ENCODE assay signal across 10 cellular contexts in the genomic region with DNA sequence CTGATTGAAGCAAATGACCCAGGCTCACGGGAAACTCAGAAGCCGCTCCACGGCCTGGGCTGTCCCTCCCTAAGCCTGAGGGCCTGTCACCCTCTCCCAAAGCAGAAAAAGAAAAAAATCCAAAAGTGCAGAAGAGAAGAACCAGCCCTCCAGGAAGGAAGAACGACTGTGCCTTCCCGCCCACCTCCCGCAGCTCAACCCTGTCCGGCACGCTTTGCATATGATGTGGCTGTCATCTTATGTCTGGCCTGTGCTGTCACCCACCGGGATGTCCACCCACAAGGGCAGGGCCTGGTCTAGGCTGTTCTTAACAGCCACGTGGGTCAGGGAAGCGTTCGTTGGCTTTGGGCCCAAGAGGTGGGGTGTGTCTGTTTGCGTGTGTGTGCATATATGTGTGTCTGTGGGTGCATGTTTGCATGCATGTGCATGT. TPM values are rescaled to one million over a fixed set of nuclear protein-coding genes. Genes with fewer than 3 reads are reported as not detected.
DNase-seq lines count a peak whose midpoint lies in the region; ATAC-seq and TF ChIP-seq lines count a peak whose summit lies in the region.
"Had no signal": no experiment of that assay in that cellular context is flagged by ENCODE, and none has a peak within 500 bp of the region (broad histone marks: within the 10 kb centered on the region; RNA-seq: fewer than 3 reads in every experiment).

No MANE protein-coding gene starts in this region.

- no peaks in the 10 kb centered on the region for H3K27me3 Mint-ChIP-seq in central memory CD8-positive, alpha-beta T cell
- H3K27me3 Mint-ChIP-seq in naive thymus-derived CD4-positive, alpha-beta T cell = no peaks in the 10 kb centered on the region
- H3K27me3 Mint-ChIP-seq: CD4-positive, alpha-beta memory T cell had no signal

- no peak overlapping the region for H4K5ac ChIP-seq in mesendoderm (ENCODE audit: low read length)

- CTCF ChIA-PET in naive thymus-derived CD4-positive, alpha-beta T cell (lab: Charles Lee) = no interaction called here

- peaks cover 40% of the 10 kb centered on the region for H3K79me2 ChIP-seq in mesendoderm (ENCODE audit: control insufficient read depth, insufficient read depth, low read length)

- H3K4me1 Mint-ChIP-seq in central memory CD8-positive, alpha-beta T cell = peaks cover 61% of the 10 kb centered on the region
- peaks cover 31 to 51% (median 35%) of the 10 kb centered on the region in 7 donors for H3K4me1 Mint-ChIP-seq in naive thymus-derived CD4-positive, alpha-beta T cell

- ATAC-seq in left ventricle myocardium superior (no peak), HG02763 (IDR thresholded peaks at IDR 0.05; ENCODE audit: unreplicated experiment) (no peak), HG03135 (IDR thresholded peaks at IDR 0.05; ENCODE audit: unreplicated experiment) (no peak)
- no peak for ATAC-seq in central memory CD8-positive, alpha-beta T cell (replicated peaks; ENCODE audit: extremely low read depth, poor library complexity, severe bottlenecking)
- ATAC-seq in naive thymus-derived CD4-positive, alpha-beta T cell = no peak

- no peak overlapping the region for H2BK15ac ChIP-seq in mesendoderm (replicated peaks; ENCODE audit: low read depth)

- no peak overlapping the region for H3K4ac ChIP-seq in mesendoderm (ENCODE audit: low read depth, low read length)

- peaks cover 73% of the 10 kb centered on the region for H3K36me3 Mint-ChIP-seq in central memory CD8-positive, alpha-beta T cell (ENCODE audit: insufficient read depth)
- H3K36me3 Mint-ChIP-seq in naive thymus-derived CD4-positive, alpha-beta T cell = peaks cover 11 to 35% (median 21%) of the 10 kb centered on the region in 5 donors

- no peak overlapping the region for H4K8ac ChIP-seq in mesendoderm (ENCODE audit: low read depth, low read length)

- DNase-seq in right atrium auricular region (ENCODE audit: low spot score) (no peak), left ventricle myocardium superior (no peak), mesendoderm (no peak), foreskin melanocyte (no peak)
- DNase-seq in central memory CD8-positive, alpha-beta T cell (ENCODE audit: low spot score in 2 of 2) = no peak
- DNase-seq in naive thymus-derived CD4-positive, alpha-beta T cell = no peak
- DNase-seq: NCI-H510A treated with DMSO at 0.1 percent for 48 hours had no signal

- no peak overlapping the region for H3K18ac ChIP-seq in mesendoderm (ENCODE audit: low read length)

- H3K4me3 ChIP-seq in right atrium auricular region (no peak overlapping the region), mesendoderm (ENCODE audit: low read length) (no peak overlapping the region)
- H3K4me3 ChIP-seq in naive thymus-derived CD4-positive, alpha-beta T cell (ENCODE audit: low read length) = no peak overlapping the region

- H3K27me3 ChIP-seq in right atrium auricular region (no peaks in the 10 kb centered on the region), mesendoderm (ENCODE audit: insufficient read depth, low read length, poor library complexity) (no peaks in the 10 kb centered on the region)
- H3K27me3 ChIP-seq in naive thymus-derived CD4-positive, alpha-beta T cell (ENCODE audit: control insufficient read depth in 2 of 2, insufficient read depth in 2 of 2, low read length in 2 of 2) = no peaks in the 10 kb centered on the region

- H3K9ac ChIP-seq in mesendoderm (ENCODE audit: low read length) = no peak overlapping the region

- peaks cover 22% of the 10 kb centered on the region for H3K79me1 ChIP-seq in mesendoderm (ENCODE audit: low read length)

- no peaks in the 10 kb centered on the region for H3K9me3 Mint-ChIP-seq in central memory CD8-positive, alpha-beta T cell
- peaks cover 0 to 4% (median 0%) of the 10 kb centered on the region in 11 donors for H3K9me3 Mint-ChIP-seq in naive thymus-derived CD4-positive, alpha-beta T cell

- peak overlapping the region; percentile 68 to 69 for H3K27ac ChIP-seq in right atrium auricular region
- no peak overlapping the region for H3K27ac ChIP-seq in naive thymus-derived CD4-positive, alpha-beta T cell (ENCODE audit: low read depth, low read length)
- H3K27ac ChIP-seq in mesendoderm (ENCODE audit: low read depth, low read length) = no peak overlapping the region

- H2BK120ac ChIP-seq in mesendoderm (ENCODE audit: low read depth, low read length) = no peak overlapping the region

- peaks cover 0 to 46% of the 10 kb centered on the region in 2 donors for H3K4me1 ChIP-seq in right atrium auricular region
- peaks cover 0 to 11% of the 10 kb centered on the region in 2 donors for H3K4me1 ChIP-seq in naive thymus-derived CD4-positive, alpha-beta T cell (ENCODE audit: control insufficient read depth in 2 of 2, insufficient read depth in 2 of 2, low read length in 2 of 2)
- H3K4me1 ChIP-seq in mesendoderm (ENCODE audit: control insufficient read depth, low read depth, low read length) = no peaks in the 10 kb centered on the region

- POLR2A ChIA-PET in naive thymus-derived CD4-positive, alpha-beta T cell (lab: Charles Lee) = interaction anchor here (0.6 kb wide), 1 partner anchor 211 kb away, joined by 4 read pairs; no protein-coding TSS in a partner anchor

- H3K4me3 Mint-ChIP-seq in central memory CD8-positive, alpha-beta T cell = peak overlapping the region; percentile 56
- peak overlapping the region in 5 of 10 donors; percentile 18 to 49 (median 43) for H3K4me3 Mint-ChIP-seq in naive thymus-derived CD4-positive, alpha-beta T cell

- no peak for TF ChIP-seq CTCF in right atrium auricular region (IDR thresholded peaks at IDR 0.05)

- H3K9me3 ChIP-seq in right atrium auricular region = no peaks in the 10 kb centered on the region
- no peaks in the 10 kb centered on the region for H3K9me3 ChIP-seq in naive thymus-derived CD4-positive, alpha-beta T cell (ENCODE audit: control insufficient read depth in 2 of 3, low read length in 3 of 3)

- H3K27ac Mint-ChIP-seq in central memory CD8-positive, alpha-beta T cell (ENCODE audit: low read depth) = peak overlapping the region; percentile 91
- peak overlapping the region in 6 of 9 donors; percentile 18 to 66 (median 41) for H3K27ac Mint-ChIP-seq in naive thymus-derived CD4-positive, alpha-beta T cell

- H3K4me2 ChIP-seq in mesendoderm (ENCODE audit: low read length) = no peak overlapping the region

- peaks cover 48% of the 10 kb centered on the region for H3K36me3 ChIP-seq in right atrium auricular region
- peaks cover 5 to 66% (median 16%) of the 10 kb centered on the region in 3 experiments for H3K36me3 ChIP-seq in naive thymus-derived CD4-positive, alpha-beta T cell (ENCODE audit: control insufficient read depth in 2 of 3, insufficient read depth in 3 of 3, low read length in 3 of 3)
- H3K36me3 ChIP-seq in mesendoderm (ENCODE audit: control insufficient read depth, insufficient read depth, low read length) = peaks cover 8% of the 10 kb centered on the region

- no peak overlapping the region for H3K23ac ChIP-seq in mesendoderm (ENCODE audit: low read length)

- no CpG with 5 or more reads among the region's 13 CpGs for WGBS in mesendoderm (ENCODE audit: extremely low coverage, insufficient coverage, low lambda C conversion rate)

- intact Hi-C loops in left ventricle myocardium superior (cut with micrococcal nuclease) = no loop called here
- intact Hi-C loops in naive thymus-derived CD4-positive, alpha-beta T cell (cut with micrococcal nuclease) = no loop called here

- H2BK5ac ChIP-seq in mesendoderm (ENCODE audit: low read length) = no peak overlapping the region

- no peak overlapping the region for H2AK5ac ChIP-seq in mesendoderm (ENCODE audit: low read length)

- no peak overlapping the region for H3K56ac ChIP-seq in mesendoderm (ENCODE audit: low read length)

RNA-seq across cellular contexts. Expression of a gene that starts 13.7 kb away (rescaled TPM):
- total RNA-seq in right atrium auricular region = 10 to 100 TPM; 33.8 to 50.0 TPM
- total RNA-seq in left ventricle myocardium superior = 35.2 TPM
- total RNA-seq in naive thymus-derived CD4-positive, alpha-beta T cell = 10 to 100 TPM; 47.4 to 76.0 (median 52.0) TPM
- 10 to 100 TPM; 15.3 to 45.0 TPM for polyA plus RNA-seq in naive thymus-derived CD4-positive, alpha-beta T cell
- polyA plus RNA-seq in mesendoderm (2013, experiment 1 of 2) = 8.8 TPM
- 8.8 TPM for polyA plus RNA-seq in mesendoderm (2013, experiment 2 of 2)

RNA-seq across cellular contexts. Expression of a gene that starts 45.5 kb away (rescaled TPM):
- total RNA-seq in right atrium auricular region = 10 to 100 TPM; 10.9 to 11.4 TPM
- 19.8 TPM for total RNA-seq in left ventricle myocardium superior
- 10 to 100 TPM; 23.9 to 40.6 (median 28.8) TPM for total RNA-seq in naive thymus-derived CD4-positive, alpha-beta T cell
- polyA plus RNA-seq in naive thymus-derived CD4-positive, alpha-beta T cell = 1 to 10 TPM; 3.9 to 6.8 TPM
- polyA plus RNA-seq in mesendoderm (2013, experiment 1 of 2) = 63.4 TPM
- 63.3 TPM for polyA plus RNA-seq in mesendoderm (2013, experiment 2 of 2)

Comparison
In these comparisons a context has a peak if more than half of its experiments do, and no peak if none do; other contexts are left out.
1. H3K27ac ChIP-seq: peak in right atrium auricular region (2 of 2); none in naive thymus-derived CD4-positive, alpha-beta T cell (single experiment) and mesendoderm (single experiment).